ENCODE assay signal across 1 cellular context in genomic region chr9:128102861-128103588, GRCh38.
TF ChIP-seq lines count a peak whose summit lies in the region.

No MANE protein-coding gene starts in this region.

TF ChIP-seq in HepG2, 621 proteins besides CTCF, POLR2A, EP300 and RAD21 (continued from another document and continues in another):
- no peak for TF ChIP-seq ZNF234 (CRISPR knock-in tag; conservative IDR thresholded peaks at IDR 0.05)
- TF ChIP-seq FOSL1 (CRISPR knock-in tag; IDR thresholded peaks at IDR 0.05; ENCODE audit: borderline replicate concordance), result peak; percentile 23; the same call in 1 of the 2 replicates
- no peak for TF ChIP-seq ZNF329 (CRISPR knock-in tag; IDR thresholded peaks at IDR 0.05; ENCODE audit: low read depth)
- peak; percentile 69; the same call in 1 of the 2 replicates for TF ChIP-seq ZNF598 (CRISPR knock-in tag; IDR thresholded peaks at IDR 0.05; ENCODE audit: borderline replicate concordance)
- TF ChIP-seq, protein P1, sequence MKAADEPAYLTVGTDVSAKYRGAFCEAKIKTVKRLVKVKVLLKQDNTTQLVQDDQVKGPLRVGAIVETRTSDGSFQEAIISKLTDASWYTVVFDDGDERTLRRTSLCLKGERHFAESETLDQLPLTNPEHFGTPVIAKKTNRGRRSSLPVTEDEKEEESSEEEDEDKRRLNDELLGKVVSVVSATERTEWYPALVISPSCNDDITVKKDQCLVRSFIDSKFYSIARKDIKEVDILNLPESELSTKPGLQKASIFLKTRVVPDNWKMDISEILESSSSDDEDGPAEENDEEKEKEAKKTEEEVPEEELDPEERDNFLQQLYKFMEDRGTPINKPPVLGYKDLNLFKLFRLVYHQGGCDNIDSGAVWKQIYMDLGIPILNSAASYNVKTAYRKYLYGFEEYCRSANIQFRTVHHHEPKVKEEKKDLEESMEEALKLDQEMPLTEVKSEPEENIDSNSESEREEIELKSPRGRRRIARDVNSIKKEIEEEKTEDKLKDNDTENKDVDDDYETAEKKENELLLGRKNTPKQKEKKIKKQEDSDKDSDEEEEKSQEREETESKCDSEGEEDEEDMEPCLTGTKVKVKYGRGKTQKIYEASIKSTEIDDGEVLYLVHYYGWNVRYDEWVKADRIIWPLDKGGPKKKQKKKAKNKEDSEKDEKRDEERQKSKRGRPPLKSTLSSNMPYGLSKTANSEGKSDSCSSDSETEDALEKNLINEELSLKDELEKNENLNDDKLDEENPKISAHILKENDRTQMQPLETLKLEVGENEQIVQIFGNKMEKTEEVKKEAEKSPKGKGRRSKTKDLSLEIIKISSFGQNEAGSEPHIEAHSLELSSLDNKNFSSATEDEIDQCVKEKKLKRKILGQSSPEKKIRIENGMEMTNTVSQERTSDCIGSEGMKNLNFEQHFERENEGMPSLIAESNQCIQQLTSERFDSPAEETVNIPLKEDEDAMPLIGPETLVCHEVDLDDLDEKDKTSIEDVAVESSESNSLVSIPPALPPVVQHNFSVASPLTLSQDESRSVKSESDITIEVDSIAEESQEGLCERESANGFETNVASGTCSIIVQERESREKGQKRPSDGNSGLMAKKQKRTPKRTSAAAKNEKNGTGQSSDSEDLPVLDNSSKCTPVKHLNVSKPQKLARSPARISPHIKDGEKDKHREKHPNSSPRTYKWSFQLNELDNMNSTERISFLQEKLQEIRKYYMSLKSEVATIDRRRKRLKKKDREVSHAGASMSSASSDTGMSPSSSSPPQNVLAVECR (CRISPR knock-in tag; IDR thresholded peaks at IDR 0.05; ENCODE audit: borderline replicate concordance), result peak; percentile 96
- TF ChIP-seq SMAD3 (CRISPR knock-in tag; IDR thresholded peaks at IDR 0.05), result peak; percentile 99
- TF ChIP-seq ZNF75D (CRISPR knock-in tag; IDR thresholded peaks at IDR 0.05; ENCODE audit: borderline replicate concordance), result no peak
- TF ChIP-seq, protein P2, sequence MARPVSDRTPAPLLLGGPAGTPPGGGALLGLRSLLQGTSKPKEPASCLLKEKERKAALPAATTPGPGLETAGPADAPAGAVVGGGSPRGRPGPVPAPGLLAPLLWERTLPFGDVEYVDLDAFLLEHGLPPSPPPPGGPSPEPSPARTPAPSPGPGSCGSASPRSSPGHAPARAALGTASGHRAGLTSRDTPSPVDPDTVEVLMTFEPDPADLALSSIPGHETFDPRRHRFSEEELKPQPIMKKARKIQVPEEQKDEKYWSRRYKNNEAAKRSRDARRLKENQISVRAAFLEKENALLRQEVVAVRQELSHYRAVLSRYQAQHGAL (CRISPR knock-in tag; IDR thresholded peaks at IDR 0.05; ENCODE audit: not compliant biosample characterization), result peak; percentile 51
- no peak for TF ChIP-seq ZNF513 (CRISPR knock-in tag; conservative IDR thresholded peaks at IDR 0.05)
- TF ChIP-seq, protein P3, sequence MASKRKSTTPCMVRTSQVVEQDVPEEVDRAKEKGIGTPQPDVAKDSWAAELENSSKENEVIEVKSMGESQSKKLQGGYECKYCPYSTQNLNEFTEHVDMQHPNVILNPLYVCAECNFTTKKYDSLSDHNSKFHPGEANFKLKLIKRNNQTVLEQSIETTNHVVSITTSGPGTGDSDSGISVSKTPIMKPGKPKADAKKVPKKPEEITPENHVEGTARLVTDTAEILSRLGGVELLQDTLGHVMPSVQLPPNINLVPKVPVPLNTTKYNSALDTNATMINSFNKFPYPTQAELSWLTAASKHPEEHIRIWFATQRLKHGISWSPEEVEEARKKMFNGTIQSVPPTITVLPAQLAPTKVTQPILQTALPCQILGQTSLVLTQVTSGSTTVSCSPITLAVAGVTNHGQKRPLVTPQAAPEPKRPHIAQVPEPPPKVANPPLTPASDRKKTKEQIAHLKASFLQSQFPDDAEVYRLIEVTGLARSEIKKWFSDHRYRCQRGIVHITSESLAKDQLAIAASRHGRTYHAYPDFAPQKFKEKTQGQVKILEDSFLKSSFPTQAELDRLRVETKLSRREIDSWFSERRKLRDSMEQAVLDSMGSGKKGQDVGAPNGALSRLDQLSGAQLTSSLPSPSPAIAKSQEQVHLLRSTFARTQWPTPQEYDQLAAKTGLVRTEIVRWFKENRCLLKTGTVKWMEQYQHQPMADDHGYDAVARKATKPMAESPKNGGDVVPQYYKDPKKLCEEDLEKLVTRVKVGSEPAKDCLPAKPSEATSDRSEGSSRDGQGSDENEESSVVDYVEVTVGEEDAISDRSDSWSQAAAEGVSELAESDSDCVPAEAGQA (IDR thresholded peaks at IDR 0.05; ENCODE audit: low read depth), result peak; percentile 74
- TF ChIP-seq, protein P3 (CRISPR knock-in tag; IDR thresholded peaks at IDR 0.05; ENCODE audit: borderline replicate concordance), result no peak
- peak; percentile 58 for TF ChIP-seq HNRNPLL (IDR thresholded peaks at IDR 0.05; ENCODE audit: low read depth, low read length, poor library complexity, severe bottlenecking)
- TF ChIP-seq ZBTB49 (CRISPR knock-in tag; IDR thresholded peaks at IDR 0.05; ENCODE audit: borderline replicate concordance), result 0 out of 2 replicates have a peak, but pooled peaks have one; percentile 13
- TF ChIP-seq ZNF790 (CRISPR knock-in tag; IDR thresholded peaks at IDR 0.05; ENCODE audit: borderline replicate concordance), result peak; percentile 98; the same call in 1 of the 2 replicates
- TF ChIP-seq, protein P4, sequence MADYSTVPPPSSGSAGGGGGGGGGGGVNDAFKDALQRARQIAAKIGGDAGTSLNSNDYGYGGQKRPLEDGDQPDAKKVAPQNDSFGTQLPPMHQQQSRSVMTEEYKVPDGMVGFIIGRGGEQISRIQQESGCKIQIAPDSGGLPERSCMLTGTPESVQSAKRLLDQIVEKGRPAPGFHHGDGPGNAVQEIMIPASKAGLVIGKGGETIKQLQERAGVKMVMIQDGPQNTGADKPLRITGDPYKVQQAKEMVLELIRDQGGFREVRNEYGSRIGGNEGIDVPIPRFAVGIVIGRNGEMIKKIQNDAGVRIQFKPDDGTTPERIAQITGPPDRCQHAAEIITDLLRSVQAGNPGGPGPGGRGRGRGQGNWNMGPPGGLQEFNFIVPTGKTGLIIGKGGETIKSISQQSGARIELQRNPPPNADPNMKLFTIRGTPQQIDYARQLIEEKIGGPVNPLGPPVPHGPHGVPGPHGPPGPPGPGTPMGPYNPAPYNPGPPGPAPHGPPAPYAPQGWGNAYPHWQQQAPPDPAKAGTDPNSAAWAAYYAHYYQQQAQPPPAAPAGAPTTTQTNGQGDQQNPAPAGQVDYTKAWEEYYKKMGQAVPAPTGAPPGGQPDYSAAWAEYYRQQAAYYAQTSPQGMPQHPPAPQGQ (CRISPR knock-in tag; IDR thresholded peaks at IDR 0.05; ENCODE audit: borderline replicate concordance), result no peak; the same call in 1 of the 2 replicates
- no peak for TF ChIP-seq SETDB1 (CRISPR knock-in tag; IDR thresholded peaks at IDR 0.05; ENCODE audit: borderline replicate concordance)
- TF ChIP-seq, protein P5, sequence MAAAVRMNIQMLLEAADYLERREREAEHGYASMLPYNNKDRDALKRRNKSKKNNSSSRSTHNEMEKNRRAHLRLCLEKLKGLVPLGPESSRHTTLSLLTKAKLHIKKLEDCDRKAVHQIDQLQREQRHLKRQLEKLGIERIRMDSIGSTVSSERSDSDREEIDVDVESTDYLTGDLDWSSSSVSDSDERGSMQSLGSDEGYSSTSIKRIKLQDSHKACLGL (CRISPR knock-in tag; IDR thresholded peaks at IDR 0.05), result peak; percentile 97
- no peak for TF ChIP-seq AKNA (CRISPR knock-in tag; IDR thresholded peaks at IDR 0.05; ENCODE audit: borderline replicate concordance)
- no peak for TF ChIP-seq TAF15 (IDR thresholded peaks at IDR 0.05; ENCODE audit: low read depth, low read length, poor library complexity, severe bottlenecking)
- peak; percentile 88; the same call in 1 of the 2 replicates for TF ChIP-seq TERF1 (CRISPR knock-in tag; IDR thresholded peaks at IDR 0.05)
- TF ChIP-seq ZNF720 (CRISPR knock-in tag; IDR thresholded peaks at IDR 0.05), result no peak
- no peak for TF ChIP-seq GTF2F1 (IDR thresholded peaks at IDR 0.05; ENCODE audit: low read length)
- no peak for TF ChIP-seq KAT2B (IDR thresholded peaks at IDR 0.05; ENCODE audit: borderline replicate concordance, low read depth, low read length)
- TF ChIP-seq, protein P6, sequence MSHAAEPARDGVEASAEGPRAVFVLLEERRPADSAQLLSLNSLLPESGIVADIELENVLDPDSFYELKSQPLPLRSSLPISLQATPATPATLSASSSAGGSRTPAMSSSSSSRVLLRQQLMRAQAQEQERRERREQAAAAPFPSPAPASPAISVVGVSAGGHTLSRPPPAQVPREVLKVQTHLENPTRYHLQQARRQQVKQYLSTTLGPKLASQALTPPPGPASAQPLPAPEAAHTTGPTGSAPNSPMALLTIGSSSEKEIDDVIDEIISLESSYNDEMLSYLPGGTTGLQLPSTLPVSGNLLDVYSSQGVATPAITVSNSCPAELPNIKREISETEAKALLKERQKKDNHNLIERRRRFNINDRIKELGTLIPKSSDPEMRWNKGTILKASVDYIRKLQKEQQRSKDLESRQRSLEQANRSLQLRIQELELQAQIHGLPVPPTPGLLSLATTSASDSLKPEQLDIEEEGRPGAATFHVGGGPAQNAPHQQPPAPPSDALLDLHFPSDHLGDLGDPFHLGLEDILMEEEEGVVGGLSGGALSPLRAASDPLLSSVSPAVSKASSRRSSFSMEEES (CRISPR knock-in tag; IDR thresholded peaks at IDR 0.05), result peak; percentile 99
